ENCODE assay signal across 8 cellular contexts in the genomic region with DNA sequence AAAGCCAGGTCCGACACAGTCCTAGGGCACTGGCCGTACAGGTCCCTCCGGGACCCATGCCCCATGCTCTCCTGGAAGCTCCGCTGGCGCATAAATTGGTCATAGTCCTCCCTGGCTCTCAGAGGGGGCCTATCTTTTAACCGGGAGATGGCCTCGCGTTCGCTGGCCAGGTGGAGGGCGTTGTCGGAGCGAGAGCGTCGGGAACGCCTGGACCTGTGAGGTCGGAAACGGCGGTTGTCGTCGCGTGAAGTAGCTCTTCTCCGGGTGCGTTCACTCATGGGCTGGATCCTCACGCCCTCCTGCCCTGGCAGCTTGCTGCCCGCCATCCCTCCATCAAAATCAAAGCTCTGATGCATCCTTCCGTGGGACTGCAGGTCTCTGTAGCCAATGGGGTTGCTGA.
"Had no signal": no experiment of that assay in that cellular context is flagged by ENCODE, and none has a peak within 500 bp of the region (broad histone marks: within the 10 kb centered on the region; RNA-seq: fewer than 3 reads in every experiment).

No MANE protein-coding gene starts in this region.

- H3K4me3 ChIP-seq: GM12878 had no signal

- ATAC-seq: GM12878 had no signal

- DNase-seq: GDM1, GF-D8 had no signal

- FAIRE-seq: G401.6, GM12878, GM12891, GM12892, GM18507, GM19239 had no signal
